ENCODE assay signal across 16 cellular contexts in genomic region chr20:26218301-26218700, GRCh38.
DNase-seq lines count a peak whose midpoint lies in the region; ATAC-seq and TF ChIP-seq lines count a peak whose summit lies in the region.
"Had no signal": no experiment of that assay in that cellular context is flagged by ENCODE, and none has a peak within 500 bp of the region (broad histone marks: within the 10 kb centered on the region; RNA-seq: fewer than 3 reads in every experiment).

No MANE protein-coding gene starts in this region.

- H3K27me3 ChIP-seq in SK-N-SH (ENCODE audit: insufficient read depth) = no peaks in the 10 kb centered on the region
- no peaks in the 10 kb centered on the region for H3K27me3 ChIP-seq in osteoblast (ENCODE audit: insufficient read depth, low read length)

- peak in 1 of 2 experiments; percentile 68; a peak in 1 of 4 replicates for TF ChIP-seq EP300 in SK-N-SH (IDR thresholded peaks at IDR 0.05; ENCODE audit: borderline replicate concordance in 1 of 2, low read depth in 1 of 2, low read length in 1 of 2)

- H3K27ac ChIP-seq in SK-N-SH (ENCODE audit: low read depth in 2 of 2, low read length in 1 of 2) (peak overlapping the region; percentile 44 to 56; a peak in 3 of 4 replicates), osteoblast (ENCODE audit: low read depth, low read length) (no peak overlapping the region)

- no peak overlapping the region for H3K4me3 ChIP-seq in SK-N-SH (ENCODE audit: low read depth in 2 of 2, low read length in 1 of 2)
- no peak overlapping the region for H3K4me3 ChIP-seq in osteoblast (ENCODE audit: insufficient read depth, low read length)
- H3K4me3 ChIP-seq: GM12878 had no signal

- no peak for TF ChIP-seq CTCF in SK-N-SH (IDR thresholded peaks at IDR 0.05)
- no peak for TF ChIP-seq CTCF in osteoblast (IDR thresholded peaks at IDR 0.05; ENCODE audit: extremely low read depth, low read depth, low read length)

- DNase-seq in AG20443 (ENCODE audit: low spot score) (peak; percentile 3), HCEC 1CT (peak; percentile 85), SK-N-SH (no peak), osteoblast (ENCODE audit: insufficient read length, low spot score, missing footprints) (peak; percentile 27), ureter (ENCODE audit: low spot score) (no peak), HPDE6-E6E7 (ENCODE audit: extremely low spot score) (no peak), NCI-H187 treated with DMSO at 0.1 percent for 48 hours (lab: John Stamatoyannopoulos, UW) (no peak)
- DNase-seq: AML-193; CD4-positive, CD25-positive, alpha-beta regulatory T cell; Kasumi-1; NCI-H1930; NCI-H2171 treated with DMSO at 0.1 percent for 48 hours; NCI-H446 treated with DMSO at 0.1 percent for 48 hours; NK-92 treated with Interleukin-12 subunit alpha and Interleukin-12 subunit beta, amount 100 ng/mL, for 24 hours had no signal

- H3K4me2 ChIP-seq in SK-N-SH = no peak overlapping the region
- no peak overlapping the region for H3K4me2 ChIP-seq in osteoblast (ENCODE audit: insufficient read depth, low read length)

- no peaks in the 10 kb centered on the region for H3K79me2 ChIP-seq in SK-N-SH (ENCODE audit: insufficient read depth)
- no peaks in the 10 kb centered on the region for H3K79me2 ChIP-seq in osteoblast (ENCODE audit: insufficient read depth, low read length)

- CTCF ChIA-PET in SK-N-SH (lab: Yijun Ruan, JAX) = no interaction called here

- POLR2A ChIA-PET in SK-N-SH (lab: Yijun Ruan, JAX) = no interaction called here

- H3F3A ChIP-seq in SK-N-SH (replicated peaks; ENCODE audit: insufficient read depth) = peaks cover 11% of the 10 kb centered on the region

- H3K4me1 ChIP-seq in SK-N-SH (ENCODE audit: control insufficient read depth in 1 of 2, insufficient read depth in 2 of 2, low read depth in 1 of 2, low read length in 1 of 2) (peaks cover 0 to 6% of the 10 kb centered on the region in 2 experiments; a peak in 2 of 4 replicates), osteoblast (ENCODE audit: insufficient read depth, low read length) (no peaks in the 10 kb centered on the region)

- no peak overlapping the region for H3K9ac ChIP-seq in SK-N-SH

- H4K20me1 ChIP-seq in SK-N-SH (ENCODE audit: insufficient read depth) (no peaks in the 10 kb centered on the region), osteoblast (ENCODE audit: insufficient read depth, low read length) (no peaks in the 10 kb centered on the region)

- H3K36me3 ChIP-seq in SK-N-SH (replicated peaks in 1 of 2; ENCODE audit: control insufficient read depth in 1 of 2, insufficient read depth in 2 of 2, low read length in 1 of 2) = no peaks in the 10 kb centered on the region
- no peaks in the 10 kb centered on the region for H3K36me3 ChIP-seq in osteoblast (ENCODE audit: insufficient read depth, low read length)

- TF ChIP-seq RAD21 in SK-N-SH (IDR thresholded peaks at IDR 0.05; ENCODE audit: low read length) = no peak

- no peak overlapping the region for H2AFZ ChIP-seq in SK-N-SH (ENCODE audit: low read depth)
- H2AFZ ChIP-seq in osteoblast (ENCODE audit: low read length) = no peak overlapping the region

- no peaks in the 10 kb centered on the region for H3K9me2 ChIP-seq in SK-N-SH

- H3K9me3 ChIP-seq in SK-N-SH (no peaks in the 10 kb centered on the region), osteoblast (ENCODE audit: low read depth, low read length) (no peaks in the 10 kb centered on the region)

- ATAC-seq in HG03159 (IDR thresholded peaks at IDR 0.05; ENCODE audit: unreplicated experiment) = no peak
- ATAC-seq: GM12878 had no signal

- WGBS in SK-N-SH (ENCODE audit: low lambda C conversion rate) = 5% methylated on average over 3 of the region's 3 CpGs

TF ChIP-seq in SK-N-SH, 30 proteins besides CTCF, POLR2A, EP300 and RAD21:
- no peak for TF ChIP-seq YY1 (IDR thresholded peaks at IDR 0.05; ENCODE audit: low read depth)
- TF ChIP-seq FOXM1 (IDR thresholded peaks at IDR 0.05; ENCODE audit: low read depth) = 0 out of 2 replicates have a peak, but pooled peaks have one; percentile 41
- TF ChIP-seq JUND (IDR thresholded peaks at IDR 0.05) = peak; percentile 55
- TF ChIP-seq NRF1 (IDR thresholded peaks at IDR 0.05; ENCODE audit: low read depth, low read length) = no peak
- TF ChIP-seq TCF12 (IDR thresholded peaks at IDR 0.05) = peak; percentile 61
- peak; percentile 59; the same call in 1 of the 2 replicates for TF ChIP-seq TEAD4 (IDR thresholded peaks at IDR 0.05; ENCODE audit: borderline replicate concordance, insufficient read depth)
- no peak for TF ChIP-seq RCOR1 (IDR thresholded peaks at IDR 0.05; ENCODE audit: low read length)
- TF ChIP-seq TAF1 (IDR thresholded peaks at IDR 0.05; ENCODE audit: borderline replicate concordance, low read depth, low read length) = no peak
- peak; percentile 66 for TF ChIP-seq PBX3 (IDR thresholded peaks at IDR 0.05)
- peak; percentile 49 for TF ChIP-seq FOSL2 (IDR thresholded peaks at IDR 0.05; ENCODE audit: borderline replicate concordance, low read depth)

Comparison
In these comparisons a context has a peak if more than half of its experiments do, and no peak if none do; other contexts are left out.
1. DNase-seq: peak in AG20443 (single experiment), HCEC 1CT (single experiment) and osteoblast (single experiment); none in SK-N-SH (single experiment), ureter (single experiment), HPDE6-E6E7 (single experiment) and NCI-H187 treated with DMSO at 0.1 percent for 48 hours (single experiment).